In the genomic region with DNA sequence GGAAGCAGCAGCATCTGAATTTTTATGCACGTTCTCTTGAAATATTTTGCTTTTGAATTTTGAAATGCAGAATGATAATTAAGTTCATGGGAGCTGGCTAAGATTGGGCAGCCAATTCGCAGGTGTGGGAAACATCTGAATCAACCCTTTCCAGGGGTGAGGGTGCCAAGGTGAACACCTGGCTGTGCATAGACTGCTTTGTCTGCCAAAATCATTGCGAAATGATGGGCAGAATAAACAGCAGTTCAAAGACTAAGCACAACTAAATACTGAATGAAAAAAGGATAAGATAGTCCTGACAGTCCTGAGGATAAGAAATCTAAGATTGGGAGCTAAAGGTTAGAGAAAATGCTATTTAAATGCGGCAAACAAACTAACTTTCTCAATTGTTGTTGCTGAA, we compare ENCODE assay signal across 29 cellular contexts.
"Had no signal": no experiment of that assay in that cellular context is flagged by ENCODE, and none has a peak within 500 bp of the region (broad histone marks: within the 10 kb centered on the region; RNA-seq: fewer than 3 reads in every experiment).

No MANE protein-coding gene starts in this region.

- H3K27ac Mint-ChIP-seq: immature natural killer cell; memory B cell; naive thymus-derived CD4-positive, alpha-beta T cell; natural killer cell treated with Interleukin-12 subunit alpha and Interleukin-12 subunit beta and Interleukin-15 and Interleukin-18, amount 100 ng/mL, for 72 hours; progenitor cell of endocrine pancreas; stimulated activated effector memory CD8-positive, alpha-beta T cell treated with anti-CD3 and anti-CD28 coated beads, Interleukin-12 subunit alpha, Interleukin-12 subunit beta, amount 100 ng/mL, for 72 hours; stimulated activated naive CD8-positive, alpha-beta T cell treated with anti-CD3 and anti-CD28 coated beads, Interleukin-15, Interleukin-2, amounts not matched to agents 100 ng/mL and 50 ng/mL, for 24 hours; type B pancreatic cell had no signal

- H3K9me3 Mint-ChIP-seq: natural killer cell treated with Interleukin-12 subunit alpha and Interleukin-12 subunit beta and Interleukin-15 and Interleukin-18, amount 100 ng/mL, for 72 hours; type B pancreatic cell had no signal

- H3K27me3 Mint-ChIP-seq: memory B cell; naive thymus-derived CD4-positive, alpha-beta T cell; natural killer cell treated with Interleukin-12 subunit alpha and Interleukin-12 subunit beta and Interleukin-15 and Interleukin-18, amount 100 ng/mL, for 72 hours; progenitor cell of endocrine pancreas; stimulated activated naive CD8-positive, alpha-beta T cell treated with anti-CD3 and anti-CD28 coated beads, Interleukin-15, Interleukin-2, amounts not matched to agents 100 ng/mL and 50 ng/mL, for 24 hours; type B pancreatic cell had no signal

- H3K27ac ChIP-seq: left ventricle myocardium inferior, ovary, right atrium auricular region, skin epidermis, suprapubic skin, thoracic aorta, tibial artery, uterus had no signal

- H3K4me3 ChIP-seq: left ventricle myocardium inferior, lung, mucosa of descending colon, ovary, right atrium auricular region, skin epidermis, suprapubic skin, thoracic aorta, tibial artery, uterus had no signal

- H3K36me3 Mint-ChIP-seq: immature natural killer cell; memory B cell; naive thymus-derived CD4-positive, alpha-beta T cell; natural killer cell treated with Interleukin-12 subunit alpha and Interleukin-12 subunit beta and Interleukin-15 and Interleukin-18, amount 100 ng/mL, for 72 hours; stimulated activated effector memory CD8-positive, alpha-beta T cell treated with anti-CD3 and anti-CD28 coated beads, Interleukin-12 subunit alpha, Interleukin-12 subunit beta, amount 100 ng/mL, for 72 hours; type B pancreatic cell had no signal

- FAIRE-seq: islet of Langerhans, kidney had no signal

- H3K4me1 Mint-ChIP-seq: immature natural killer cell; memory B cell; naive thymus-derived CD4-positive, alpha-beta T cell; stimulated activated effector memory CD8-positive, alpha-beta T cell treated with anti-CD3 and anti-CD28 coated beads, Interleukin-12 subunit alpha, Interleukin-12 subunit beta, amount 100 ng/mL, for 72 hours had no signal

- H3K36me3 ChIP-seq: left ventricle myocardium inferior, ovary, right atrium auricular region, suprapubic skin, thoracic aorta, tibial artery, uterus had no signal

- ATAC-seq: left colon; mucosa of descending colon; naive thymus-derived CD4-positive, alpha-beta T cell; natural killer cell treated with Interleukin-12 subunit alpha and Interleukin-12 subunit beta and Interleukin-15 and Interleukin-18, amount 100 ng/mL, for 72 hours; sciatic nerve; stimulated activated effector memory CD8-positive, alpha-beta T cell treated with anti-CD3 and anti-CD28 coated beads, Interleukin-12 subunit alpha, Interleukin-12 subunit beta, amount 100 ng/mL, for 72 hours had no signal

- H3K4me3 Mint-ChIP-seq: immature natural killer cell; memory B cell; naive thymus-derived CD4-positive, alpha-beta T cell; natural killer cell treated with Interleukin-12 subunit alpha and Interleukin-12 subunit beta and Interleukin-15 and Interleukin-18, amount 100 ng/mL, for 72 hours; stimulated activated effector memory CD8-positive, alpha-beta T cell treated with anti-CD3 and anti-CD28 coated beads, Interleukin-12 subunit alpha, Interleukin-12 subunit beta, amount 100 ng/mL, for 72 hours; stimulated activated naive CD8-positive, alpha-beta T cell treated with anti-CD3 and anti-CD28 coated beads, Interleukin-15, Interleukin-2, amounts not matched to agents 100 ng/mL and 50 ng/mL, for 24 hours; type B pancreatic cell had no signal

- DNase-seq: hypothalamus; immature natural killer cell; kidney; left colon; left ventricle myocardium inferior; midbrain; mucosa of descending colon; naive thymus-derived CD4-positive, alpha-beta T cell; ovary; stimulated activated CD4-positive, alpha-beta T cell treated with anti-CD3 and anti-CD28 coated beads, Interleukin-12 subunit alpha, Interleukin-12 subunit beta, amount 100 ng/mL, for 4 hours; stimulated activated CD4-positive, alpha-beta T cell treated with anti-CD3 and anti-CD28 coated beads, Interleukin-15, amount 100 ng/mL, for 24 hours; stimulated activated CD4-positive, alpha-beta T cell treated with anti-CD3 and anti-CD28 coated beads, Interleukin-2, amount 100 ng/mL, for 24 hours; stimulated activated CD4-positive, alpha-beta T cell treated with anti-CD3 and anti-CD28 coated beads, Interleukin-4, amount 100 ng/mL, for 1 hour; stimulated activated naive CD4-positive, alpha-beta T cell; tibial artery; uterus had no signal

- H3K27me3 ChIP-seq: ovary, right atrium auricular region, suprapubic skin, tibial artery, uterus had no signal

- H3K9me3 ChIP-seq: ovary, right atrium auricular region, suprapubic skin, thoracic aorta, tibial artery, uterus had no signal

- H3K4me1 ChIP-seq: left ventricle myocardium inferior, right atrium auricular region, suprapubic skin, tibial artery, uterus had no signal
